21 cellular contexts compared by ENCODE assay signal in genomic region chr15:77168616-77169015, GRCh38.
DNase-seq lines count a peak whose midpoint lies in the region; ATAC-seq and TF ChIP-seq lines count a peak whose summit lies in the region.
"Had no signal": no experiment of that assay in that cellular context is flagged by ENCODE, and none has a peak within 500 bp of the region (broad histone marks: within the 10 kb centered on the region; RNA-seq: fewer than 3 reads in every experiment).

No MANE protein-coding gene starts in this region.

- TF ChIP-seq POLR2A in breast epithelium (IDR thresholded peaks at IDR 0.05) (no peak), GM18505 (IDR thresholded peaks at IDR 0.05; ENCODE audit: borderline replicate concordance, extremely low read depth, insufficient read depth, insufficient read length) (no peak)

- intact Hi-C loops in mammary epithelial cell (cut with micrococcal nuclease) = no loop called here
- intact Hi-C loops in breast epithelium (cut with DNase I; ENCODE audit: low total_unique reads) = no loop called here

- BruUV-seq in mammary epithelial cell (replicated peaks; lab: Mats Ljungman, UMichigan) = no TSS peak

- no peaks in the 10 kb centered on the region for H3K79me2 ChIP-seq in mammary epithelial cell (ENCODE audit: insufficient read depth, low read length)

- H3K4me3 ChIP-seq in mammary epithelial cell (replicated peaks in 1 of 3; ENCODE audit: insufficient read depth in 1 of 3, low read depth in 2 of 3, low read length in 3 of 3) (no peak overlapping the region), breast epithelium (no peak overlapping the region), astrocyte of the cerebellum (ENCODE audit: low read depth, low read length) (no peak overlapping the region), fibroblast of pulmonary artery (replicated peaks; ENCODE audit: low read depth, low read length) (no peak overlapping the region)
- H3K4me3 ChIP-seq: K562, Peyer's patch had no signal

- H3K4me2 ChIP-seq in mammary epithelial cell (ENCODE audit: insufficient read depth, low read depth, low read length) = no peak overlapping the region

- ATAC-seq in GM18505 (IDR thresholded peaks at IDR 0.05; ENCODE audit: unreplicated experiment) (no peak), GM18520 (IDR thresholded peaks at IDR 0.05; ENCODE audit: unreplicated experiment) (no peak), HG02610 (IDR thresholded peaks at IDR 0.05; ENCODE audit: unreplicated experiment) (no peak)
- ATAC-seq: K562 had no signal

- no peaks in the 10 kb centered on the region for H4K20me1 ChIP-seq in mammary epithelial cell (ENCODE audit: insufficient read depth, low read length)

- H3K4me1 ChIP-seq in mammary epithelial cell (ENCODE audit: insufficient read depth, low read length) = no peaks in the 10 kb centered on the region
- no peaks in the 10 kb centered on the region for H3K4me1 ChIP-seq in breast epithelium
- H3K4me1 ChIP-seq: BE2C, Peyer's patch had no signal

- no peak overlapping the region for H3K9ac ChIP-seq in mammary epithelial cell (ENCODE audit: insufficient read depth, low read length)

- dilution Hi-C loops in mammary epithelial cell (cut with HindIII; ENCODE audit: low sequenced_read_pairs) = no loop called here

- no peak overlapping the region for H2AFZ ChIP-seq in mammary epithelial cell (ENCODE audit: low read depth, low read length)

- H3K36me3 ChIP-seq in mammary epithelial cell (ENCODE audit: insufficient read depth, low read length) (no peaks in the 10 kb centered on the region), breast epithelium (no peaks in the 10 kb centered on the region)
- H3K36me3 ChIP-seq: BE2C, Peyer's patch had no signal

- DNase-seq in mammary epithelial cell = peak; percentile 7
- no peak for DNase-seq in breast epithelium (ENCODE audit: low spot score in 2 of 2)
- DNase-seq in astrocyte of the cerebellum (ENCODE audit: low read depth) = peak; percentile 84
- DNase-seq in fibroblast of pulmonary artery (ENCODE audit: low read depth) = peak; percentile 25
- no peak for DNase-seq in cortex of kidney (lab: John Stamatoyannopoulos, UW)
- DNase-seq: BE2C; H9; HFFc6; MM.1S; NCI-H1048; NCI-H1417 treated with DMSO at 0.1 percent for 48 hours; NCI-H187 treated with DMSO at 0.1 percent for 48 hours; NCI-H2107; NCI-H510A; NK-92 treated with Interleukin-12 subunit alpha and Interleukin-12 subunit beta, amount 100 ng/mL, for 24 hours; Peyer's patch; SW 1271 had no signal

- H3K27ac ChIP-seq in mammary epithelial cell (ENCODE audit: insufficient read depth, low read depth, low read length) (no peak overlapping the region), breast epithelium (peak overlapping the region in 1 of 2 donors; percentile 19)
- H3K27ac ChIP-seq: Peyer's patch had no signal

- in situ Hi-C loops in mammary epithelial cell (cut with MboI; ENCODE audit: low sequenced_read_pairs in 2 of 2) (no loop called here), astrocyte of the cerebellum (cut with HindIII; ENCODE audit: low sequenced_read_pairs) (no loop called here)

- CTCF ChIA-PET in mammary epithelial cell (lab: Charles Lee; ENCODE audit: low non-redundant PET) = no interaction called here

- H3K27me3 ChIP-seq in mammary epithelial cell (ENCODE audit: insufficient read depth, low read length) (no peaks in the 10 kb centered on the region), breast epithelium (no peaks in the 10 kb centered on the region)
- H3K27me3 ChIP-seq: BE2C, Peyer's patch had no signal

- TF ChIP-seq CTCF in mammary epithelial cell (conservative IDR thresholded peaks at IDR 0.05 in 1 of 2, IDR thresholded peaks at IDR 0.05 in 1 of 2; ENCODE audit: extremely low read depth in 1 of 2, insufficient read depth in 1 of 2, low read depth in 1 of 2, low read length in 2 of 2) (no peak), breast epithelium (IDR thresholded peaks at IDR 0.05) (no peak), astrocyte of the cerebellum (IDR thresholded peaks at IDR 0.05; ENCODE audit: low read depth, low read length, missing control alignments) (no peak), fibroblast of pulmonary artery (IDR thresholded peaks at IDR 0.05; ENCODE audit: low read length, missing control alignments) (no peak)

- H3K9me3 ChIP-seq in mammary epithelial cell (replicated peaks; ENCODE audit: insufficient read depth, low read length) (no peaks in the 10 kb centered on the region), breast epithelium (no peaks in the 10 kb centered on the region)
- H3K9me3 ChIP-seq: BE2C, Peyer's patch had no signal

- 0% methylated on average over 3 of the region's 3 CpGs for whole genome bisulfite sequencing in mammary epithelial cell (ENCODE audit: low coverage, missing lambda C conversion rate)

Comparison
In these comparisons a context has a peak if more than half of its experiments do, and no peak if none do; other contexts are left out.
1. DNase-seq: peak in mammary epithelial cell (single experiment), astrocyte of the cerebellum (single experiment) and fibroblast of pulmonary artery (single experiment); none in breast epithelium (0 of 2) and cortex of kidney (single experiment).